In genomic region chr1:58062635-58063034, GRCh38 we compare ENCODE assay signal across 19 cellular contexts.
"Had no signal": no experiment of that assay in that cellular context is flagged by ENCODE, and none has a peak within 500 bp of the region (broad histone marks: within the 10 kb centered on the region; RNA-seq: fewer than 3 reads in every experiment).

No MANE protein-coding gene starts in this region.

- H3K4me1 Mint-ChIP-seq: activated CD4-positive, alpha-beta T cell treated with anti-CD3 and anti-CD28 coated beads for 36 hours; activated CD8-positive, alpha-beta memory T cell treated with anti-CD3 and anti-CD28 coated beads, Interleukin-2, amount 10 ng/mL, durations not matched to agents 7 days and 5 days; activated naive CD8-positive, alpha-beta T cell treated with anti-CD3 and anti-CD28 coated beads for 36 hours; natural killer cell; stimulated activated effector memory CD8-positive, alpha-beta T cell treated with anti-CD3 and anti-CD28 coated beads, Interleukin-12 subunit alpha, Interleukin-12 subunit beta, amount 100 ng/mL, for 72 hours had no signal

- H3K9me3 ChIP-seq: ovary, right lobe of liver, testis, upper lobe of left lung had no signal

- H3K27me3 Mint-ChIP-seq: activated CD4-positive, alpha-beta memory T cell treated with anti-CD3 and anti-CD28 coated beads for 36 hours; activated CD4-positive, alpha-beta T cell treated with anti-CD3 and anti-CD28 coated beads for 36 hours; activated CD8-positive, alpha-beta memory T cell treated with anti-CD3 and anti-CD28 coated beads, Interleukin-2, amount 10 ng/mL, durations not matched to agents 7 days and 5 days; activated naive CD8-positive, alpha-beta T cell treated with anti-CD3 and anti-CD28 coated beads for 36 hours had no signal

- H3K27ac Mint-ChIP-seq: activated CD4-positive, alpha-beta memory T cell treated with anti-CD3 and anti-CD28 coated beads for 36 hours; activated CD4-positive, alpha-beta T cell treated with anti-CD3 and anti-CD28 coated beads for 36 hours; activated CD8-positive, alpha-beta memory T cell treated with anti-CD3 and anti-CD28 coated beads, Interleukin-2, amount 10 ng/mL, durations not matched to agents 7 days and 5 days; activated naive CD8-positive, alpha-beta T cell treated with anti-CD3 and anti-CD28 coated beads for 36 hours; effector memory CD8-positive, alpha-beta T cell; natural killer cell; stimulated activated effector memory CD8-positive, alpha-beta T cell treated with anti-CD3 and anti-CD28 coated beads, Interleukin-12 subunit alpha, Interleukin-12 subunit beta, amount 100 ng/mL, for 72 hours; T-helper 1 cell treated with Interleukin-12 subunit alpha and Interleukin-12 subunit beta and Interleukin-4 antibody, amounts not matched to agents 30 μg/mL and 1 μg/mL, for 36 hours had no signal

- H3K27ac ChIP-seq: ovary, right lobe of liver, testis, upper lobe of left lung had no signal

- DNase-seq: activated CD4-positive, alpha-beta memory T cell treated with anti-CD3 and anti-CD28 coated beads for 36 hours; activated CD4-positive, alpha-beta T cell treated with anti-CD3 and anti-CD28 coated beads for 36 hours; activated CD8-positive, alpha-beta memory T cell treated with anti-CD3 and anti-CD28 coated beads, Interleukin-2, amount 10 ng/mL, durations not matched to agents 7 days and 5 days; activated naive CD4-positive, alpha-beta T cell; activated naive CD8-positive, alpha-beta T cell treated with anti-CD3 and anti-CD28 coated beads for 36 hours; amniotic stem cell; effector memory CD8-positive, alpha-beta T cell; mesendoderm; natural killer cell; ovary; right lobe of liver; small intestine; stimulated activated CD4-positive, alpha-beta T cell treated with anti-CD3 and anti-CD28 coated beads, Interleukin-15, amount 100 ng/mL, for 24 hours; stimulated activated CD4-positive, alpha-beta T cell treated with anti-CD3 and anti-CD28 coated beads, Interleukin-4, amount 100 ng/mL, for 1 hour; testis; upper lobe of left lung had no signal

- H3K36me3 Mint-ChIP-seq: activated CD4-positive, alpha-beta memory T cell treated with anti-CD3 and anti-CD28 coated beads for 36 hours; activated CD8-positive, alpha-beta memory T cell treated with anti-CD3 and anti-CD28 coated beads, Interleukin-2, amount 10 ng/mL, durations not matched to agents 7 days and 5 days; activated naive CD8-positive, alpha-beta T cell treated with anti-CD3 and anti-CD28 coated beads for 36 hours; natural killer cell; stimulated activated effector memory CD8-positive, alpha-beta T cell treated with anti-CD3 and anti-CD28 coated beads, Interleukin-12 subunit alpha, Interleukin-12 subunit beta, amount 100 ng/mL, for 72 hours had no signal

- H3K9me3 Mint-ChIP-seq: activated CD4-positive, alpha-beta memory T cell treated with anti-CD3 and anti-CD28 coated beads for 36 hours; activated naive CD8-positive, alpha-beta T cell treated with anti-CD3 and anti-CD28 coated beads for 36 hours; effector memory CD8-positive, alpha-beta T cell; natural killer cell; stimulated activated effector memory CD8-positive, alpha-beta T cell treated with anti-CD3 and anti-CD28 coated beads, Interleukin-12 subunit alpha, Interleukin-12 subunit beta, amount 100 ng/mL, for 72 hours; T-helper 1 cell treated with Interleukin-12 subunit alpha and Interleukin-12 subunit beta and Interleukin-4 antibody, amounts not matched to agents 30 μg/mL and 1 μg/mL, for 36 hours had no signal

- FAIRE-seq: frontal cortex, small intestine had no signal

- H3K36me3 ChIP-seq: ovary, right lobe of liver, upper lobe of left lung had no signal

- H3K27me3 ChIP-seq: ovary, right lobe of liver, testis, upper lobe of left lung had no signal

- H3K4me3 ChIP-seq: ovary, right lobe of liver, testis, upper lobe of left lung had no signal

- H3K4me1 ChIP-seq: upper lobe of left lung had no signal

- H3K4me3 Mint-ChIP-seq: activated CD4-positive, alpha-beta memory T cell treated with anti-CD3 and anti-CD28 coated beads for 36 hours; activated CD4-positive, alpha-beta T cell treated with anti-CD3 and anti-CD28 coated beads for 36 hours; activated CD8-positive, alpha-beta memory T cell treated with anti-CD3 and anti-CD28 coated beads, Interleukin-2, amount 10 ng/mL, durations not matched to agents 7 days and 5 days; activated naive CD8-positive, alpha-beta T cell treated with anti-CD3 and anti-CD28 coated beads for 36 hours; effector memory CD8-positive, alpha-beta T cell; natural killer cell; stimulated activated effector memory CD8-positive, alpha-beta T cell treated with anti-CD3 and anti-CD28 coated beads, Interleukin-12 subunit alpha, Interleukin-12 subunit beta, amount 100 ng/mL, for 72 hours; T-helper 1 cell treated with Interleukin-12 subunit alpha and Interleukin-12 subunit beta and Interleukin-4 antibody, amounts not matched to agents 30 μg/mL and 1 μg/mL, for 36 hours had no signal
